In genomic region chr20:38673731-38674177, GRCh38 we compare ENCODE assay signal across 8 cellular contexts. TPM values are rescaled to one million over a fixed set of nuclear protein-coding genes. Genes with fewer than 3 reads are reported as not detected.
DNase-seq lines count a peak whose midpoint lies in the region; ATAC-seq, FAIRE-seq and TF ChIP-seq lines count a peak whose summit lies in the region.

No MANE protein-coding gene starts in this region.

- peaks cover 4% of the 10 kb centered on the region for H3K4me1 Mint-ChIP-seq in type B pancreatic cell (ENCODE audit: unreplicated experiment)

- WGBS in right lobe of liver (ENCODE audit: insufficient coverage, low coverage, low lambda C conversion rate, missing lambda C conversion rate) = 2% methylated on average over 6 of the region's 18 CpGs

- TF ChIP-seq POLR2A in right lobe of liver (IDR thresholded peaks at IDR 0.05) (no peak), H54 (IDR thresholded peaks at IDR 0.05; ENCODE audit: low read depth, low read length) (no peak)

- ATAC-seq in right lobe of liver (peak in 3 of 4 donors; percentile 19 to 43 (median 37)), HG02571 (IDR thresholded peaks at IDR 0.05; ENCODE audit: unreplicated experiment) (no peak)

- H3K27ac Mint-ChIP-seq in type B pancreatic cell = no peak overlapping the region

- FAIRE-seq in H54 (lab: Jason Lieb, UNC) = no peak

- H3K36me3 Mint-ChIP-seq in type B pancreatic cell = no peaks in the 10 kb centered on the region

- H3K4me3 ChIP-seq in HL-60 (replicated peaks; ENCODE audit: insufficient read depth, low read length) (peak overlapping the region; percentile 39), astrocyte of the spinal cord (ENCODE audit: low read depth, low read length) (peak overlapping the region; percentile 54), right lobe of liver (peak overlapping the region; percentile 23 to 37 (median 26))

- no peaks in the 10 kb centered on the region for H3K9me3 Mint-ChIP-seq in type B pancreatic cell

- intact Hi-C loops in right lobe of liver (cut with DNase I) = no loop called here

- DNase-seq in EL (peak; percentile 34), HL-60 (ENCODE audit: low read depth in 1 of 2, low spot score in 1 of 2) (no peak), astrocyte of the spinal cord (ENCODE audit: low read depth, low spot score) (no peak), right lobe of liver (no peak), type B pancreatic cell (ENCODE audit: extremely low spot score, unreplicated experiment) (no peak), H54 (ENCODE audit: insufficient read length, low spot score) (no peak), middle frontal gyrus (ENCODE audit: extremely low spot score, low spot score) (no peak)

- H3K27me3 ChIP-seq in HL-60 (ENCODE audit: insufficient read depth, poor library complexity, severe bottlenecking) (peaks cover 15% of the 10 kb centered on the region), right lobe of liver (peaks cover 0 to 13% of the 10 kb centered on the region in 2 donors)

- H3K27ac ChIP-seq in HL-60 (replicated peaks) (no peak overlapping the region), right lobe of liver (no peak overlapping the region)

- in situ Hi-C loops in astrocyte of the spinal cord (cut with HindIII; ENCODE audit: low sequenced_read_pairs) = no loop called here

- TF ChIP-seq CTCF in HL-60 (IDR thresholded peaks at IDR 0.05; ENCODE audit: insufficient read depth, low read length) (no peak), astrocyte of the spinal cord (IDR thresholded peaks at IDR 0.05; ENCODE audit: low read depth, low read length) (no peak), right lobe of liver (IDR thresholded peaks at IDR 0.05) (no peak), type B pancreatic cell (conservative IDR thresholded peaks at IDR 0.05) (no peak)

- peaks cover 82% of the 10 kb centered on the region for H3K27me3 Mint-ChIP-seq in type B pancreatic cell

- no peaks in the 10 kb centered on the region for H3K36me3 ChIP-seq in right lobe of liver

- peaks cover 0 to 7% (median 0%) of the 10 kb centered on the region in 4 donors for H3K4me1 ChIP-seq in right lobe of liver

- no peaks in the 10 kb centered on the region for H3K9me3 ChIP-seq in right lobe of liver

- peak overlapping the region; percentile 88 for H3K4me3 Mint-ChIP-seq in type B pancreatic cell

RNA-seq across cellular contexts. Expression of gene SLC32A1, which starts 50.5 kb away (rescaled TPM):
- total RNA-seq in right lobe of liver (not detected), type B pancreatic cell (ENCODE audit: low replicate concordance) (not detected in 2 replicates)
